ENCODE assay signal across 1 cellular context in the genomic region with DNA sequence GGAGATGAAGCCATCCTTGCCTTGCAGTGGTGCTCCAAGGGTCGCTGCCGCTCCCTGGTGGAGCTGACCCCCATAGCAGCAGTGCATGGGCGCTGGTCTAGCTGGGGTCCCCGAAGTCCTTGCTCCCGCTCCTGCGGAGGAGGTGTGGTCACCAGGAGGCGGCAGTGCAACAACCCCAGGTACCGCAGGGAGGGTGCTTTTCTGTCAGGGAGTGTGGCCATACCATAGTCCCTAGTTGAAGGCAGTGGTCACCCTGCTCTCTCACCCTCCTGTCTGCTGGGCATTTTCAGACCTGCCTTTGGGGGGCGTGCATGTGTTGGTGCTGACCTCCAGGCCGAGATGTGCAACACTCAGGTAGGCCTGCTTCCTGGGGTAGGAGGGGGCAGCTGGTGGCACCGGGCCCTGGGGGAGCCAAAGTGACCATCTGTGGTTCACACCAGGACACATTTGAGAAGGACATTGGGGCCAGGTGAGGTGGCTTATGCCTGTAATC.
TF ChIP-seq lines count a peak whose summit lies in the region.

No MANE protein-coding gene starts in this region.

TF ChIP-seq in H1, 55 proteins besides CTCF, POLR2A, EP300 and RAD21:
- TF ChIP-seq CHD2 (IDR thresholded peaks at IDR 0.05; ENCODE audit: low read length) (no peak), BRCA1 (IDR thresholded peaks at IDR 0.05; ENCODE audit: low read depth, low read length) (no peak), NRF1 (IDR thresholded peaks at IDR 0.05; ENCODE audit: low read depth, low read length) (no peak), PHF8 (conservative IDR thresholded peaks at IDR 0.05; ENCODE audit: low read depth, low read length) (no peak), RBBP5 (IDR thresholded peaks at IDR 0.05; ENCODE audit: borderline replicate concordance, low read depth, low read length) (no peak), SAP30 (IDR thresholded peaks at IDR 0.05; ENCODE audit: insufficient read depth, insufficient replicate concordance, low read length) (no peak), TBP (IDR thresholded peaks at IDR 0.05; ENCODE audit: low read depth, low read length) (no peak), SP4 (IDR thresholded peaks at IDR 0.05; ENCODE audit: low read length) (no peak), ASH2L (IDR thresholded peaks at IDR 0.05; ENCODE audit: low read length) (no peak), SP1 (IDR thresholded peaks at IDR 0.05; ENCODE audit: low read depth, low read length) (no peak), GTF2F1 (IDR thresholded peaks at IDR 0.05; ENCODE audit: borderline replicate concordance, low read depth, low read length) (no peak), SUZ12 (IDR thresholded peaks at IDR 0.05; ENCODE audit: low read length) (no peak), RXRA (IDR thresholded peaks at IDR 0.05; ENCODE audit: insufficient read depth, low read depth, low read length) (no peak), SIN3A (conservative IDR thresholded peaks at IDR 0.05 in 1 of 2, IDR thresholded peaks at IDR 0.05 in 1 of 2; ENCODE audit: low read depth in 1 of 2, low read length in 2 of 2) (no peak), KDM4A (IDR thresholded peaks at IDR 0.05; ENCODE audit: low read depth, low read length, severe bottlenecking) (no peak), MAFK (IDR thresholded peaks at IDR 0.05; ENCODE audit: low read depth, low read length) (no peak), ZNF274 (IDR thresholded peaks at IDR 0.05; ENCODE audit: borderline replicate concordance, extremely low read depth, low read length) (no peak), CEBPB (IDR thresholded peaks at IDR 0.05; ENCODE audit: low read depth, low read length) (no peak), CBX8 (IDR thresholded peaks at IDR 0.05; ENCODE audit: borderline replicate concordance, low read depth, low read length) (no peak), CBX5 (IDR thresholded peaks at IDR 0.05; ENCODE audit: low read depth, low read length) (no peak)
TF ChIP-seq in H1: peak in this region for 0.
